25 cellular contexts compared by ENCODE assay signal in genomic region chr5:102691434-102691833, GRCh38.
"Had no signal": no experiment of that assay in that cellular context is flagged by ENCODE, and none has a peak within 500 bp of the region (broad histone marks: within the 10 kb centered on the region; RNA-seq: fewer than 3 reads in every experiment).

No MANE protein-coding gene starts in this region.

- DNase-seq: activated CD4-positive, alpha-beta T cell treated with anti-CD3 and anti-CD28 coated beads for 1 hour; activated CD4-positive, alpha-beta T cell treated with anti-CD3 and anti-CD28 coated beads, Interleukin-2, amount 50 U/mL, for 1 hour; activated CD8-positive, alpha-beta T cell treated with anti-CD3 and anti-CD28 coated beads, Interleukin-2, amount 10 ng/mL, durations not matched to agents 7 days and 5 days; activated effector memory CD4-positive, alpha-beta T cell treated with Interleukin-2 at 50 U/mL for 16 hours; activated naive CD4-positive, alpha-beta T cell treated with anti-CD3 and anti-CD28 coated beads for 36 hours; activated T-cell treated with anti-CD3 and anti-CD28 coated beads, Interleukin-2, amount 50 U/mL, for 4 hours; aorta; caudate nucleus; effector memory CD4-positive, alpha-beta T cell; immature natural killer cell; kidney glomerular epithelial cell; left lung; midbrain; natural killer cell; ovary; psoas muscle; right cardiac atrium; stimulated activated CD4-positive, alpha-beta T cell treated with anti-CD3 and anti-CD28 coated beads, Interleukin-15, amount 100 ng/mL, for 24 hours; stomach had no signal

- H3K27ac ChIP-seq: esophagus muscularis mucosa, left lung, ovary, psoas muscle, stomach, suprapubic skin, tibial nerve had no signal

- H3K4me2 ChIP-seq: smooth muscle cell had no signal

- H3K4me3 ChIP-seq: esophagus muscularis mucosa, left lung, ovary, psoas muscle, smooth muscle cell, stomach, suprapubic skin, tibial nerve had no signal

- H3K4me1 ChIP-seq: esophagus muscularis mucosa, left lung, psoas muscle, stomach, suprapubic skin, tibial nerve had no signal

- H3K36me3 ChIP-seq: esophagus muscularis mucosa, left lung, ovary, stomach, suprapubic skin, tibial nerve had no signal

- H3K9me3 ChIP-seq: esophagus muscularis mucosa, ovary, psoas muscle, suprapubic skin had no signal

- H3K27me3 ChIP-seq: esophagus muscularis mucosa, left lung, ovary, stomach, suprapubic skin, tibial nerve had no signal

- ATAC-seq: activated CD8-positive, alpha-beta T cell treated with anti-CD3 and anti-CD28 coated beads, Interleukin-2, amount 10 ng/mL, durations not matched to agents 7 days and 5 days; activated T-cell treated with anti-CD3 and anti-CD28 coated beads, Interleukin-2, amount 50 U/mL, for 4 hours; left lung; natural killer cell; psoas muscle; right cardiac atrium; SK-N-SH treated with all-trans-retinoic acid at 6 μM for 48 hours; stimulated activated memory B cell treated with anti-CD40 and anti-IgM and Interleukin-4, amounts not matched to agents 10 μg/mL and 1 μg/mL and 100 μg/mL, for 72 hours had no signal
